In genomic region chr2:157257312-157258252, GRCh38 we compare ENCODE assay signal across 8 cellular contexts. TPM values are rescaled to one million over a fixed set of nuclear protein-coding genes. Genes with fewer than 3 reads are reported as not detected.
DNase-seq lines count a peak whose midpoint lies in the region; ATAC-seq and TF ChIP-seq lines count a peak whose summit lies in the region.

GALNT5 (plus strand) TSS chr2:157257705; CDS start chr2:157258083, 378 bp downstream.

- POLR2A ChIA-PET in OCI-LY7 (lab: Charles Lee): interaction anchor here (0.6 kb wide), 1 partner anchor 822 kb away, joined by 3 read pairs; no protein-coding TSS in a partner anchor

- H3K4me3 ChIP-seq in OCI-LY7 (ENCODE audit: low read depth, low read length, poor library complexity, severe bottlenecking): no peak within 1 kb of the TSS

- H2AFZ ChIP-seq in OCI-LY7 (ENCODE audit: low read length): no peak within 1 kb of the TSS

- intact Hi-C loops in OCI-LY7 (cut with micrococcal nuclease; ENCODE audit: unreplicated experiment): no loop called here

- no peaks in the 10 kb centered on the region for H3K9me3 ChIP-seq in OCI-LY7 (ENCODE audit: low read length)

- H3K4me2 ChIP-seq in OCI-LY7 (ENCODE audit: low read length): no peak within 1 kb of the TSS

- H3K4me1 ChIP-seq in OCI-LY7 (ENCODE audit: insufficient read depth, low read length, poor library complexity, severe bottlenecking): no peaks in the 10 kb centered on the region

- H3K36me3 ChIP-seq in OCI-LY7 (ENCODE audit: insufficient read depth, low read length): no peaks in the 10 kb centered on the region

- H3K79me2 ChIP-seq in OCI-LY7 (ENCODE audit: insufficient read depth, low read depth, low read length): no peaks in the 10 kb centered on the region

- CTCF ChIA-PET in OCI-LY7 (lab: Charles Lee; ENCODE audit: unreplicated experiment): no interaction called here

- H3K4me3 Mint-ChIP-seq in neural crest cell: peak within 1 kb of the TSS; percentile 54

- H3K27ac ChIP-seq in OCI-LY7 (ENCODE audit: low read depth, low read length, poor library complexity, severe bottlenecking): no peak within 1 kb of the TSS

- no peaks in the 10 kb centered on the region for H3K9me2 ChIP-seq in OCI-LY7 (ENCODE audit: insufficient read depth, low read length)

- no peaks in the 10 kb centered on the region for H3K9me3 Mint-ChIP-seq in neural crest cell

- BruUV-seq in OCI-LY7 (replicated peaks; lab: Mats Ljungman, UMichigan): no TSS peak

- peaks cover 21% of the 10 kb centered on the region for H3K4me1 Mint-ChIP-seq in neural crest cell

- TF ChIP-seq CTCF in neural crest cell (conservative IDR thresholded peaks at IDR 0.05): no peak
- no peak for TF ChIP-seq CTCF in OCI-LY7 (conservative IDR thresholded peaks at IDR 0.05; ENCODE audit: low read length)

- H3K36me3 Mint-ChIP-seq in neural crest cell (ENCODE audit: low read depth): no peaks in the 10 kb centered on the region

- H3K27ac Mint-ChIP-seq in neural crest cell (ENCODE audit: unreplicated experiment): no peak within 1 kb of the TSS

- DNase-seq in DMS 273 (lab: John Stamatoyannopoulos, UW; ENCODE audit: unreplicated experiment): peak; percentile 92
- peak; percentile 75 for DNase-seq in NCI-H69 (lab: John Stamatoyannopoulos, UW)
- peak; percentile 54 for DNase-seq in fibroblast of gingiva (ENCODE audit: low read depth)
- DNase-seq in neural crest cell (ENCODE audit: low read depth, low spot score): no peak
- no peak for DNase-seq in anterior cingulate cortex (lab: John Stamatoyannopoulos, UW)
- DNase-seq in dermis blood vessel endothelial cell: no peak
- DNase-seq in OCI-LY7 (ENCODE audit: low spot score): no peak

- H4K20me1 ChIP-seq in OCI-LY7 (ENCODE audit: insufficient read depth, low read length): no peaks in the 10 kb centered on the region

- H3K27me3 Mint-ChIP-seq in neural crest cell (ENCODE audit: low read depth): peaks cover 44% of the 10 kb centered on the region

- ATAC-seq in GM18517 (IDR thresholded peaks at IDR 0.05; ENCODE audit: unreplicated experiment): no peak

RNA-seq across cellular contexts. Expression of gene GALNT5, which starts in this region (rescaled TPM):
- 0.12 and 0.20 TPM in 2 replicates for total RNA-seq in neural crest cell
- total RNA-seq in dermis blood vessel endothelial cell: under 0.01 and 0.09 TPM in 2 replicates
- not detected in 2 replicates for total RNA-seq in OCI-LY7 (2014; rRNA removed; shearing (Covaris generic))
- total RNA-seq in OCI-LY7 (2022): not detected in 2 replicates

Comparison
In these comparisons a context has a peak if more than half of its experiments do, and no peak if none do; other contexts are left out.
1. DNase-seq: peak in DMS 273 (single experiment), NCI-H69 (single experiment) and fibroblast of gingiva (single experiment); none in neural crest cell (single experiment), anterior cingulate cortex (0 of 58), dermis blood vessel endothelial cell (single experiment) and OCI-LY7 (single experiment).